12 cellular contexts compared by ENCODE assay signal in the genomic region with DNA sequence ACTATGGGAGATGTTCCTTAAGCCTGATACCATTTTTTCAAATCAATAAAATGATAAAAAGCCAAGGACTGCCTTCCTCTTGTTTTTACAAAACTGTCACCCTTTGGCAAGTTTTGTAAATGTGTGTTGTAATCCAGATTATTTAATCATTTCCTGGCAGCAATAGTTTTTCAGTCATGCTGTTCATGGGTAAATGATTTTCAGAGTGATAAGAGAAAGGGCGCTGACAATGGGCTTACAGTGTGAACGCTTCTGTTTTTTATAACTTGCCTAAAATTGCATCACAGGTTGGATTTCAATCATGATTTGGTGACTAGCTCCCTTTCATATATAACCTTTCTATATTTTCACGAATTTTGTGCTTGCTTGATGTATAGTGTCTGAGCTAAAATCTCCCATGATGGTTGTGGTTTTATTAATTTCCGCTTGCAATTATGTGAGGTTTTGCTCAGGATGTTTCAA. TPM values are rescaled to one million over a fixed set of nuclear protein-coding genes. Genes with fewer than 3 reads are reported as not detected.
DNase-seq lines count a peak whose midpoint lies in the region; ATAC-seq and TF ChIP-seq lines count a peak whose summit lies in the region.
"Had no signal": no experiment of that assay in that cellular context is flagged by ENCODE, and none has a peak within 500 bp of the region (broad histone marks: within the 10 kb centered on the region; RNA-seq: fewer than 3 reads in every experiment).

No MANE protein-coding gene starts in this region.

- no peaks in the 10 kb centered on the region for H3K79me2 ChIP-seq in PC-9 (ENCODE audit: low read depth)

- H3K27ac ChIP-seq in HL-60 (replicated peaks) (peak overlapping the region; percentile 6; the same call in 1 of the 2 replicates), PC-9 (no peak overlapping the region), tibial artery (no peak overlapping the region)
- H3K27ac ChIP-seq: adrenal gland had no signal

- H3K9me2 ChIP-seq in PC-9 (ENCODE audit: insufficient read depth): no peaks in the 10 kb centered on the region

- no TSS peak for BruUV-seq in PC-9 (replicated peaks; lab: Mats Ljungman, UMichigan)

- H2AFZ ChIP-seq in PC-9: no peak overlapping the region

- peak in 1 of 2 experiments; percentile 18 for DNase-seq in HL-60 (ENCODE audit: low read depth in 1 of 2, low spot score in 1 of 2)
- no peak for DNase-seq in PC-9
- peak; percentile 21 to 54 for DNase-seq in dermis microvascular lymphatic vessel endothelial cell (ENCODE audit: low read depth in 2 of 2)
- DNase-seq in natural killer cell treated with Interleukin-12 subunit alpha and Interleukin-12 subunit beta and Interleukin-15 and Interleukin-18, amount 100 ng/mL, for 72 hours (ENCODE audit: low spot score): no peak
- DNase-seq in stimulated activated naive CD4-positive, alpha-beta T cell treated with Interleukin-2 at 50 U/mL for 16 hours (lab: John Stamatoyannopoulos, UW): no peak
- no peak for DNase-seq in tibial artery
- DNase-seq: Kasumi-1, left cardiac atrium, small intestine had no signal

- H3K4me3 Mint-ChIP-seq in natural killer cell treated with Interleukin-12 subunit alpha and Interleukin-12 subunit beta and Interleukin-15 and Interleukin-18, amount 100 ng/mL, for 72 hours: peak overlapping the region; percentile 11

- H4K20me1 ChIP-seq in PC-9 (ENCODE audit: insufficient read depth): no peaks in the 10 kb centered on the region

- no peaks in the 10 kb centered on the region for H3K9me3 Mint-ChIP-seq in natural killer cell treated with Interleukin-12 subunit alpha and Interleukin-12 subunit beta and Interleukin-15 and Interleukin-18, amount 100 ng/mL, for 72 hours

- H3K4me2 ChIP-seq in PC-9: 0 out of 2 replicates have a peak overlapping the region, but pooled peaks have one; percentile 16

- H3F3A ChIP-seq in PC-9 (ENCODE audit: insufficient read depth, low read depth): no peaks in the 10 kb centered on the region

- H3K27me3 Mint-ChIP-seq in natural killer cell treated with Interleukin-12 subunit alpha and Interleukin-12 subunit beta and Interleukin-15 and Interleukin-18, amount 100 ng/mL, for 72 hours: peaks cover 6 to 22% of the 10 kb centered on the region in 2 donors

- CTCF ChIA-PET in PC-9 (lab: Charles Lee): no interaction called here

- H3K9me3 ChIP-seq in PC-9 (ENCODE audit: insufficient read depth, low read depth): no peaks in the 10 kb centered on the region
- no peaks in the 10 kb centered on the region for H3K9me3 ChIP-seq in tibial artery
- H3K9me3 ChIP-seq: adrenal gland had no signal

- intact Hi-C loops in PC-9 (cut with micrococcal nuclease; ENCODE audit: unreplicated experiment): no loop called here
- intact Hi-C loops in tibial artery (cut with DNase I; ENCODE audit: low total_unique reads): no loop called here

- no peaks in the 10 kb centered on the region for H3K27me3 ChIP-seq in HL-60 (ENCODE audit: insufficient read depth, poor library complexity, severe bottlenecking)
- H3K27me3 ChIP-seq in PC-9 (ENCODE audit: insufficient read depth, low read depth): no peaks in the 10 kb centered on the region
- H3K27me3 ChIP-seq in tibial artery: no peaks in the 10 kb centered on the region
- H3K27me3 ChIP-seq: adrenal gland had no signal

- TF ChIP-seq CTCF in HL-60 (IDR thresholded peaks at IDR 0.05; ENCODE audit: insufficient read depth, low read length) (no peak), PC-9 (conservative IDR thresholded peaks at IDR 0.05) (no peak), tibial artery (IDR thresholded peaks at IDR 0.05) (no peak)

- H3K4me3 ChIP-seq in HL-60 (replicated peaks; ENCODE audit: insufficient read depth, low read length) (no peak overlapping the region), PC-9 (no peak overlapping the region), tibial artery (no peak overlapping the region)
- H3K4me3 ChIP-seq: adrenal gland had no signal

- no peaks in the 10 kb centered on the region for H3K36me3 Mint-ChIP-seq in natural killer cell treated with Interleukin-12 subunit alpha and Interleukin-12 subunit beta and Interleukin-15 and Interleukin-18, amount 100 ng/mL, for 72 hours

- no peaks in the 10 kb centered on the region for H3K36me3 ChIP-seq in PC-9 (ENCODE audit: low read depth)
- H3K36me3 ChIP-seq in tibial artery: no peaks in the 10 kb centered on the region
- H3K36me3 ChIP-seq: adrenal gland had no signal

- ATAC-seq in natural killer cell treated with Interleukin-12 subunit alpha and Interleukin-12 subunit beta and Interleukin-15 and Interleukin-18, amount 100 ng/mL, for 72 hours: peak in 1 of 2 donors; percentile 51
- ATAC-seq in GM19452 (IDR thresholded peaks at IDR 0.05; ENCODE audit: unreplicated experiment): no peak
- ATAC-seq: left cardiac atrium had no signal

- POLR2A ChIA-PET in PC-9 (lab: Charles Lee; ENCODE audit: unreplicated experiment): no interaction called here

- H3K27ac Mint-ChIP-seq in natural killer cell treated with Interleukin-12 subunit alpha and Interleukin-12 subunit beta and Interleukin-15 and Interleukin-18, amount 100 ng/mL, for 72 hours: peak overlapping the region in 1 of 2 donors; percentile 36

- H3K4me1 ChIP-seq in PC-9 (replicated peaks; ENCODE audit: insufficient read depth): 0 out of 2 replicates have a peak, but pooled peaks cover 13% of the 10 kb centered on the region
- H3K4me1 ChIP-seq in tibial artery: no peaks in the 10 kb centered on the region
- H3K4me1 ChIP-seq: adrenal gland had no signal

- peaks cover 0 to 21% of the 10 kb centered on the region in 2 donors for H3K4me1 Mint-ChIP-seq in natural killer cell treated with Interleukin-12 subunit alpha and Interleukin-12 subunit beta and Interleukin-15 and Interleukin-18, amount 100 ng/mL, for 72 hours (ENCODE audit: low read depth in 2 of 2)

RNA-seq across cellular contexts. Expression of gene DMBT1, which starts 19.0 kb away (rescaled TPM):
- total RNA-seq in PC-9 (2021) (0.53 and 0.98 TPM in 2 replicates), dermis microvascular lymphatic vessel endothelial cell (not detected in 2 replicates)
- not detected for total RNA-seq in natural killer cell treated with Interleukin-12 subunit alpha and Interleukin-12 subunit beta and Interleukin-15 and Interleukin-18, amount 100 ng/mL, for 72 hours
- total RNA-seq: left cardiac atrium; T-helper 2 cell treated with Interferon-gamma antibody and Interleukin-4, amounts not matched to agents 100 ng/mL and 5 ng/mL, for 36 hours had no signal

Comparison
In these comparisons a context has a peak if more than half of its experiments do, and no peak if none do; other contexts are left out.
1. DNase-seq: peak in dermis microvascular lymphatic vessel endothelial cell (2 of 2); none in PC-9 (0 of 2), natural killer cell treated with Interleukin-12 subunit alpha and Interleukin-12 subunit beta and Interleukin-15 and Interleukin-18, amount 100 ng/mL, for 72 hours (single experiment), stimulated activated naive CD4-positive, alpha-beta T cell treated with Interleukin-2 at 50 U/mL for 16 hours (single experiment) and tibial artery (0 of 2).